ENCODE assay signal across 2 cellular contexts in the genomic region with DNA sequence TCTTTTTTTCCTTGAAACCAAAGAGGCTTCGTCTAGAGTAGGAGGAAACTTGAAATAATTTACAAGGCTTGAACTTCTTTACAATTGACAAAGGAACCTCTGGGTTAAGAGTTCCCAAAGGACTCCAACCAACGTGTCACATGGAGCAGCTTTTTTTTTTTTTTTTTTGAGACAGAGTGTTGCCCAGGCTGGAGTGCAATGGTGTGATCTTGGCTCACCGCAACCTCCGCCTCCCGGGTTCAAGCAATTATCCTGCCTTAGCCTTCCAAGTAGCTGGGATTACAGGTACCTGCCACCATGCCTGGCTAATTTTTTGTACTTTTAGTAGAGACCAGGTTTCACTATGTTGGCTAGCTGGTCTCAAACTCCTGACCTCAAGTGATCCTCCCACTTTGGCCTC.
TF ChIP-seq lines count a peak whose summit lies in the region.

No MANE protein-coding gene starts in this region.

TF ChIP-seq in HEK293, 187 proteins besides CTCF, POLR2A, EP300 and RAD21:
- TF ChIP-seq, protein P1, sequence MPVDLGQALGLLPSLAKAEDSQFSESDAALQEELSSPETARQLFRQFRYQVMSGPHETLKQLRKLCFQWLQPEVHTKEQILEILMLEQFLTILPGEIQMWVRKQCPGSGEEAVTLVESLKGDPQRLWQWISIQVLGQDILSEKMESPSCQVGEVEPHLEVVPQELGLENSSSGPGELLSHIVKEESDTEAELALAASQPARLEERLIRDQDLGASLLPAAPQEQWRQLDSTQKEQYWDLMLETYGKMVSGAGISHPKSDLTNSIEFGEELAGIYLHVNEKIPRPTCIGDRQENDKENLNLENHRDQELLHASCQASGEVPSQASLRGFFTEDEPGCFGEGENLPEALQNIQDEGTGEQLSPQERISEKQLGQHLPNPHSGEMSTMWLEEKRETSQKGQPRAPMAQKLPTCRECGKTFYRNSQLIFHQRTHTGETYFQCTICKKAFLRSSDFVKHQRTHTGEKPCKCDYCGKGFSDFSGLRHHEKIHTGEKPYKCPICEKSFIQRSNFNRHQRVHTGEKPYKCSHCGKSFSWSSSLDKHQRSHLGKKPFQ (tag by site-specific recombination; IDR thresholded peaks at IDR 0.05) = peak; percentile 53; the same call in 1 of the 2 replicates

TF ChIP-seq in K562, 482 proteins besides CTCF, POLR2A, EP300 and RAD21:
- TF ChIP-seq CBX2 (IDR thresholded peaks at IDR 0.05; ENCODE audit: insufficient read depth, low read length, poor library complexity, severe bottlenecking) = peak; percentile 56
